In the genomic region with DNA sequence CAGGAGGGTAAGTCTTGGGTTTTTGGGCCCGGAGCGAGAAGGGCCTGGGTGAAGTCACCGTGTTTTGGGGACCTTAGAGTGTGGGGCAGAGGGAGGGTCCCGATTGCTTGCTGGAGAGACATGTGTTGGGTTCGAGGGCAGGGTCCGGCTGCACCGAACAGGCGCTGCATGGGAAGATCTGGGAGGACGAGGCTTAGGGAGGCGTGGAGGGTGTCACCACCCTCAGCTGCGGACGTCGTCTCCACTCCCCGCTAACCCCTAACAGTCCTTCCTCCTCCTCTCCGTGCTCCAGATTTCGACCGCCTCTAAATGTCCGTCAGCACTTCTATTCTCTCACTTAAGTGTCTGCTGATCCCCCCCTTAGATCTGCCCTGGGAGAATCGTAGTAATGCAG, we compare ENCODE assay signal across 9 cellular contexts. TPM values are rescaled to one million over a fixed set of nuclear protein-coding genes. Genes with fewer than 3 reads are reported as not detected.
A peak's percentile ranks its signal among the peaks of the same experiment; 100 is the strongest.
DNase-seq lines count a peak whose midpoint lies in the region; ATAC-seq and TF ChIP-seq lines count a peak whose summit lies in the region.
"Not testable (repeated sequence)": the region's sequence is repeated elsewhere in the genome, so short reads cannot be mapped to it uniquely, and the experiment has no call there.
"Had no signal": no experiment of that assay in that cellular context is flagged by ENCODE, and none has a peak within 500 bp of the region (broad histone marks: within the 10 kb centered on the region; RNA-seq: fewer than 3 reads in every experiment).

No MANE protein-coding gene starts in this region.

- H2BK15ac ChIP-seq in IMR-90 (ENCODE audit: low read depth, low read length), result peak overlapping the region; percentile 17; the same call in 1 of the 3 replicates

- not testable (repeated sequence) for H3K4me1 Mint-ChIP-seq in T-helper 17 cell

- intact Hi-C loops in IMR-90 (cut with micrococcal nuclease); ascending aorta (cut with DNase I): not testable (repeated sequence)

- not testable (repeated sequence) for TF ChIP-seq RAD21 in IMR-90 (IDR thresholded peaks at IDR 0.05; ENCODE audit: low read length)

- peaks cover 0 to 19% (median 6%) of the 10 kb centered on the region in 11 experiments; a peak in 12 of 22 replicates for H4K20me1 ChIP-seq in BLaER1 treated with 17β-estradiol and CSF1 and Interleukin-3, amounts not matched to agents 10 nM and 100 nM
- H4K20me1 ChIP-seq in IMR-90 (ENCODE audit: insufficient read depth, low read length), result not testable (repeated sequence)

- H3K4ac ChIP-seq in IMR-90 (ENCODE audit: low read depth, low read length), result peak overlapping the region; percentile 83

- not testable (repeated sequence) for H3K79me1 ChIP-seq in IMR-90 (ENCODE audit: low read depth in 1 of 2, low read length in 2 of 2)

- H3K27ac ChIP-seq in BLaER1 treated with 17β-estradiol and CSF1 and Interleukin-3, amounts not matched to agents 10 nM and 100 nM, result peak overlapping the region; percentile 86 to 96 (median 90)
- H3K27ac ChIP-seq in IMR-90 (ENCODE audit: insufficient read depth, low read length) (peak overlapping the region; percentile 73), ascending aorta (peak overlapping the region; percentile 96 to 97), esophagus (ENCODE audit: low read depth in 2 of 2, low read length in 1 of 2) (peak overlapping the region; percentile 76 to 84), neutrophil (peak overlapping the region; percentile 93), subcutaneous abdominal adipose tissue (ENCODE audit: low read depth, low read length) (peak overlapping the region; percentile 88)

- H3K36me3 Mint-ChIP-seq in T-helper 17 cell (ENCODE audit: low read depth), result not testable (repeated sequence)

- H3K9ac ChIP-seq in BLaER1 treated with 17β-estradiol and CSF1 and Interleukin-3, amounts not matched to agents 10 nM and 100 nM, result peak overlapping the region; percentile 90 to 98 (median 94)
- H3K9ac ChIP-seq in IMR-90 (ENCODE audit: low read depth, low read length) (peak overlapping the region; percentile 59), subcutaneous abdominal adipose tissue (ENCODE audit: low read length in 5 of 5) (peak overlapping the region; percentile 26 to 90 (median 88))

- not testable (repeated sequence) for H4K5ac ChIP-seq in IMR-90 (ENCODE audit: low read depth, low read length)

- not testable (repeated sequence) for DNase-seq in IMR-90; T-helper 17 cell; ascending aorta (ENCODE audit: low spot score in 2 of 2); kidney epithelial cell (ENCODE audit: low read depth)

- not testable (repeated sequence) for H2BK120ac ChIP-seq in IMR-90 (ENCODE audit: low read depth, low read length)

- peak overlapping the region; percentile 80 for H3K27ac Mint-ChIP-seq in T-helper 17 cell

- H2BK20ac ChIP-seq in IMR-90 (ENCODE audit: low read depth, low read length), result not testable (repeated sequence)

- H3K27me3 ChIP-seq in BLaER1 treated with 17β-estradiol and CSF1 and Interleukin-3, amounts not matched to agents 10 nM and 100 nM; IMR-90 (ENCODE audit: control insufficient read depth, insufficient read depth, low read length); ascending aorta; esophagus (ENCODE audit: control insufficient read depth in 1 of 2, insufficient read depth in 2 of 2, low read length in 2 of 2); kidney epithelial cell (ENCODE audit: control insufficient read depth, insufficient read depth, low read length); neutrophil; subcutaneous abdominal adipose tissue (ENCODE audit: control insufficient read depth in 5 of 5, insufficient read depth in 4 of 5, low read length in 5 of 5): not testable (repeated sequence)

- WGBS in IMR-90 (ENCODE audit: extremely low coverage in 2 of 2, insufficient read length in 1 of 2), 2 experiments, result no CpG with 5 or more reads among the region's 19 CpGs
- WGBS in esophagus, 2 donors, result 0 to 1% methylated on average over 17 to 19 of the region's 19 CpGs

- H3K27me3 Mint-ChIP-seq in T-helper 17 cell, result not testable (repeated sequence)

- dilution Hi-C loops in IMR-90 (cut with HindIII; ENCODE audit: low sequenced_read_pairs, unreplicated experiment), result not testable (repeated sequence)

- peak overlapping the region in 1 of 2 experiments; percentile 59; a peak in 1 of 4 replicates for H4K8ac ChIP-seq in IMR-90 (ENCODE audit: low read depth in 2 of 2, low read length in 2 of 2)

- not testable (repeated sequence) for H4K91ac ChIP-seq in IMR-90 (ENCODE audit: insufficient read depth, low read depth, low read length)

- not testable (repeated sequence) for H3K4me1 ChIP-seq in BLaER1 treated with 17β-estradiol and CSF1 and Interleukin-3, amounts not matched to agents 10 nM and 100 nM; IMR-90 (ENCODE audit: control insufficient read depth, insufficient read depth, low read length); ascending aorta; esophagus (ENCODE audit: control insufficient read depth in 2 of 2, insufficient read depth in 2 of 2, low read length in 1 of 2); neutrophil (ENCODE audit: control insufficient read depth in 1 of 2, insufficient read depth in 1 of 2, low read depth in 1 of 2, low read length in 1 of 2); subcutaneous abdominal adipose tissue (ENCODE audit: control insufficient read depth in 5 of 5, insufficient read depth in 5 of 5, low read length in 5 of 5)

- H3K9me1 ChIP-seq in IMR-90 (ENCODE audit: insufficient read depth, low read length), result not testable (repeated sequence)

- H3K36me3 ChIP-seq in BLaER1 treated with 17β-estradiol and CSF1 and Interleukin-3, amounts not matched to agents 10 nM and 100 nM, result peaks cover 0 to 16% (median 10%) of the 10 kb centered on the region in 11 experiments; a peak in 14 of 22 replicates
- not testable (repeated sequence) for H3K36me3 ChIP-seq in IMR-90 (ENCODE audit: control insufficient read depth, insufficient read depth, low read length); ascending aorta; esophagus (ENCODE audit: control insufficient read depth in 2 of 2, insufficient read depth in 2 of 2, low read length in 1 of 2); kidney epithelial cell (ENCODE audit: control insufficient read depth, insufficient read depth, low read length); neutrophil; subcutaneous abdominal adipose tissue (ENCODE audit: control insufficient read depth in 5 of 5, insufficient read depth in 5 of 5, low read length in 5 of 5)

- in situ Hi-C loops in IMR-90 (cut with MboI; ENCODE audit: low sequenced_read_pairs), result not testable (repeated sequence)

- H3K14ac ChIP-seq in IMR-90 (replicated peaks; ENCODE audit: low read depth, low read length), result peak overlapping the region; percentile 71; the same call in 1 of the 2 replicates

- H3K18ac ChIP-seq in IMR-90 (ENCODE audit: low read depth, low read length), result not testable (repeated sequence)

- not testable (repeated sequence) for TF ChIP-seq CTCF in IMR-90 (conservative IDR thresholded peaks at IDR 0.05; ENCODE audit: low read depth, low read length); ascending aorta (IDR thresholded peaks at IDR 0.05); kidney epithelial cell (IDR thresholded peaks at IDR 0.05; ENCODE audit: insufficient read depth, low read length, poor library complexity, severe bottlenecking); neutrophil (IDR thresholded peaks at IDR 0.05)

- H3K4me2 ChIP-seq in BLaER1 treated with 17β-estradiol and CSF1 and Interleukin-3, amounts not matched to agents 10 nM and 100 nM, result peak overlapping the region; percentile 71 to 86 (median 76)
- peak overlapping the region; percentile 65 for H3K4me2 ChIP-seq in IMR-90 (ENCODE audit: low read depth, low read length)

- not testable (repeated sequence) for BruUV-seq in IMR-90 (replicated peaks; lab: Mats Ljungman, UMichigan)

- CTCF ChIA-PET in IMR-90 (lab: Yijun Ruan, JAX), result not testable (repeated sequence)

- H3K9me3 ChIP-seq in BLaER1 treated with 17β-estradiol and CSF1 and Interleukin-3, amounts not matched to agents 10 nM and 100 nM (replicated peaks in 1 of 11); IMR-90 (ENCODE audit: control insufficient read depth, insufficient read depth, low read length); T-helper 17 cell (ENCODE audit: control insufficient read depth, low read length, poor library complexity, severe bottlenecking); ascending aorta; esophagus (ENCODE audit: control insufficient read depth in 2 of 2, insufficient read depth in 1 of 2, low read depth in 1 of 2, low read length in 1 of 2); neutrophil; subcutaneous abdominal adipose tissue (ENCODE audit: control insufficient read depth in 5 of 5, low read length in 5 of 5): not testable (repeated sequence)

- peak overlapping the region; percentile 78 for H2BK5ac ChIP-seq in IMR-90 (ENCODE audit: low read depth, low read length, poor library complexity, severe bottlenecking)

- H3K56ac ChIP-seq in IMR-90 (ENCODE audit: extremely low read depth, insufficient read depth, low read length), result peak overlapping the region; percentile 17; the same call in 1 of the 2 replicates

- not testable (repeated sequence) for H3K23ac ChIP-seq in IMR-90 (ENCODE audit: low read depth, low read length)

- TF ChIP-seq POLR2A in IMR-90 (IDR thresholded peaks at IDR 0.05; ENCODE audit: low read depth, low read length), result not testable (repeated sequence)

- not testable (repeated sequence) for ATAC-seq in IMR-90 (ENCODE audit: low read depth); T-helper 17 cell

- H2AK9ac ChIP-seq in IMR-90 (replicated peaks; ENCODE audit: low read depth, low read length, poor library complexity), result not testable (repeated sequence)

- H2AFZ ChIP-seq in IMR-90 (replicated peaks; ENCODE audit: low read length, poor library complexity), result not testable (repeated sequence)

- peak overlapping the region; percentile 94 for H3K4me3 Mint-ChIP-seq in T-helper 17 cell

- H2AK5ac ChIP-seq in IMR-90 (ENCODE audit: low read depth, low read length), result 0 out of 2 replicates have a peak overlapping the region, but pooled peaks have one; percentile 16

- POLR2A ChIA-PET in IMR-90 (lab: Charles Lee; ENCODE audit: unreplicated experiment), result not testable (repeated sequence)

- peak overlapping the region; percentile 83 to 99 (median 92) for H3K4me3 ChIP-seq in BLaER1 treated with 17β-estradiol and CSF1 and Interleukin-3, amounts not matched to agents 10 nM and 100 nM
- peak overlapping the region; percentile 89 for H3K4me3 ChIP-seq in IMR-90 (ENCODE audit: insufficient read depth, low read depth, low read length)
- H3K4me3 ChIP-seq in ascending aorta, result peak overlapping the region; percentile 96 to 99
- peak overlapping the region; percentile 87 for H3K4me3 ChIP-seq in esophagus (ENCODE audit: low read depth in 1 of 2, low read length in 2 of 2)
- H3K4me3 ChIP-seq in kidney epithelial cell (ENCODE audit: low read depth, low read length), result peak overlapping the region; percentile 75
- peak overlapping the region; percentile 71 to 86 for H3K4me3 ChIP-seq in neutrophil (ENCODE audit: low read depth in 1 of 2, low read length in 1 of 2)
- H3K4me3 ChIP-seq in subcutaneous abdominal adipose tissue (ENCODE audit: low read depth in 1 of 5, low read length in 5 of 5), result peak overlapping the region; percentile 63 to 75 (median 73)

RNA-seq across cellular contexts. Expression of gene SPDYE16, which starts 6.8 kb away (rescaled TPM):
- total RNA-seq in IMR-90 (2012; rRNA removed) (not detected in 2 replicates), T-helper 17 cell (under 1 TPM in 1 of 2 donors, not detected in 1; 0.91 TPM), ascending aorta (not detected), kidney epithelial cell (not detected in 2 replicates)
- polyA plus RNA-seq in IMR-90 (2012; rRNA removed) (not detected in 2 replicates), esophagus (under 1 TPM; 0.05 to 0.08 TPM)
- polyA plus RNA-seq in IMR-90 (2012; cell fraction: cytosol; rRNA removed), result 0.03 TPM in 1 of 2 replicates, not detected in the other
- polyA plus RNA-seq in IMR-90 (2012; cell fraction: nucleus; rRNA removed; ENCODE audit: low replicate concordance), result 0.02 and 0.11 TPM in 2 replicates
- total RNA-seq: NCI-H460 had no signal

RNA-seq across cellular contexts. Expression of gene UPK3B, which starts 39.5 kb away (rescaled TPM):
- total RNA-seq in IMR-90 (2012; rRNA removed) (not detected in 2 replicates), T-helper 17 cell (1 to 10 TPM; 1.8 to 4.4 TPM), ascending aorta (7.6 TPM), kidney epithelial cell (not detected in 2 replicates)
- polyA plus RNA-seq in IMR-90 (2012; rRNA removed) (0.10 and 0.26 TPM in 2 replicates), esophagus (10 to 100 TPM; 16.7 to 63.9 TPM)
- polyA plus RNA-seq in IMR-90 (2012; cell fraction: cytosol; rRNA removed), result not detected in 2 replicates
- polyA plus RNA-seq in IMR-90 (2012; cell fraction: nucleus; rRNA removed; ENCODE audit: low replicate concordance), result 0.29 and 0.90 TPM in 2 replicates
